Comparison of ENCODE assay signal across 16 cellular contexts in the genomic region with DNA sequence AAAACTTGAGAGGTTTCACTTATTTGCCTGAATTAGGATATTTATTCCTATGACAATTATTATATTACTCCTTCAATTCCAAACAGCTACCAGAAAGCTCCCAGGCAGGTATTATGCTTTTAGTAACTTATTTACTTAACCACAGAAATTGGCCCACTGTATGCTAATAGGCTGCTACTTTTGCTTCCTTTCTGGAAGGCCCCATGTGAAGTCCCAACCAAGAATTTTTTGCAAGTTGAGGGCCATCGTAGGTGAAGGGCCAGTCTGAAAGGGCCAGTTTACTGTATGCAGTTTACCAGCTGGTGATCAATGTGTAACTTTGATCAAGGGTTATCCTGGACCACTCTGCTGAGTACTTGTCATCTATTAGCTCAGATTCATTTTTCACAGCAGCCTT.
A peak's percentile ranks its signal among the peaks of the same experiment; 100 is the strongest.
DNase-seq lines count a peak whose midpoint lies in the region; ATAC-seq lines count a peak whose summit lies in the region.
"Had no signal": no experiment of that assay in that cellular context is flagged by ENCODE, and none has a peak within 500 bp of the region (broad histone marks: within the 10 kb centered on the region; RNA-seq: fewer than 3 reads in every experiment).

No MANE protein-coding gene starts in this region.

- DNase-seq in stimulated activated naive B cell treated with anti-CD40 and anti-IgM and Interleukin-4, amounts not matched to agents 10 μg/mL and 1 μg/mL and 100 μg/mL, for 72 hours, result no peak
- DNase-seq in stimulated activated CD8-positive, alpha-beta memory T cell treated with anti-CD3 and anti-CD28 coated beads, Interleukin-4, amount 100 ng/mL, for 48 hours, result no peak
- DNase-seq in activated gamma-delta T cell (lab: John Stamatoyannopoulos, UW), result no peak
- DNase-seq in central memory CD4-positive, alpha-beta T cell, result no peak
- DNase-seq: activated CD4-positive, alpha-beta T cell treated with anti-CD3 and anti-CD28 coated beads for 48 hours; brain microvascular endothelial cell; dorsolateral prefrontal cortex; esophagus squamous epithelium; NCI-H1417; NCI-H2227 treated with DMSO at 0.1 percent for 48 hours had no signal

- no peak overlapping the region for H3K4me3 Mint-ChIP-seq in stimulated activated naive B cell treated with anti-CD40 and anti-IgM and Interleukin-4, amounts not matched to agents 10 μg/mL and 1 μg/mL and 100 μg/mL, for 72 hours
- H3K4me3 Mint-ChIP-seq: memory B cell, nephron had no signal

- peaks cover 7 to 8% of the 10 kb centered on the region in 2 donors for H3K27me3 Mint-ChIP-seq in stimulated activated naive B cell treated with anti-CD40 and anti-IgM and Interleukin-4, amounts not matched to agents 10 μg/mL and 1 μg/mL and 100 μg/mL, for 72 hours

- H3K36me3 Mint-ChIP-seq in stimulated activated naive B cell treated with anti-CD40 and anti-IgM and Interleukin-4, amounts not matched to agents 10 μg/mL and 1 μg/mL and 100 μg/mL, for 72 hours, result no peaks in the 10 kb centered on the region
- H3K36me3 Mint-ChIP-seq: activated naive CD4-positive, alpha-beta T cell treated with anti-CD3 and anti-CD28 coated beads, Interleukin-2, amount 50 U/mL, for 72 hours; memory B cell had no signal

- peaks cover 0 to 5% of the 10 kb centered on the region in 2 donors for H3K9me3 Mint-ChIP-seq in stimulated activated naive B cell treated with anti-CD40 and anti-IgM and Interleukin-4, amounts not matched to agents 10 μg/mL and 1 μg/mL and 100 μg/mL, for 72 hours
- H3K9me3 Mint-ChIP-seq: activated naive CD4-positive, alpha-beta T cell treated with anti-CD3 and anti-CD28 coated beads, Interleukin-2, amount 50 U/mL, for 72 hours; memory B cell; nephron had no signal

- no peak overlapping the region for H3K27ac Mint-ChIP-seq in stimulated activated naive B cell treated with anti-CD40 and anti-IgM and Interleukin-4, amounts not matched to agents 10 μg/mL and 1 μg/mL and 100 μg/mL, for 72 hours
- H3K27ac Mint-ChIP-seq: activated naive CD4-positive, alpha-beta T cell treated with anti-CD3 and anti-CD28 coated beads, Interleukin-2, amount 50 U/mL, for 72 hours; memory B cell; nephron had no signal

- peaks cover 24 to 41% of the 10 kb centered on the region in 2 donors for H3K4me1 Mint-ChIP-seq in stimulated activated naive B cell treated with anti-CD40 and anti-IgM and Interleukin-4, amounts not matched to agents 10 μg/mL and 1 μg/mL and 100 μg/mL, for 72 hours
- H3K4me1 Mint-ChIP-seq: nephron had no signal

- ATAC-seq in GM19025 (IDR thresholded peaks at IDR 0.05; ENCODE audit: low read depth, unreplicated experiment), result peak; percentile 52
- peak; percentile 56 for ATAC-seq in HG02571 (IDR thresholded peaks at IDR 0.05; ENCODE audit: unreplicated experiment)
- ATAC-seq in HG03378 (IDR thresholded peaks at IDR 0.05; ENCODE audit: unreplicated experiment), result peak; percentile 47
- ATAC-seq in stimulated activated naive B cell treated with anti-CD40 and anti-IgM and Interleukin-4, amounts not matched to agents 10 μg/mL and 1 μg/mL and 100 μg/mL, for 72 hours (replicated peaks), result peak; percentile 47 to 64
- ATAC-seq: activated naive CD4-positive, alpha-beta T cell treated with anti-CD3 and anti-CD28 coated beads, Interleukin-2, amount 50 U/mL, for 72 hours had no signal
